ENCODE assay signal across 8 cellular contexts in the genomic region with DNA sequence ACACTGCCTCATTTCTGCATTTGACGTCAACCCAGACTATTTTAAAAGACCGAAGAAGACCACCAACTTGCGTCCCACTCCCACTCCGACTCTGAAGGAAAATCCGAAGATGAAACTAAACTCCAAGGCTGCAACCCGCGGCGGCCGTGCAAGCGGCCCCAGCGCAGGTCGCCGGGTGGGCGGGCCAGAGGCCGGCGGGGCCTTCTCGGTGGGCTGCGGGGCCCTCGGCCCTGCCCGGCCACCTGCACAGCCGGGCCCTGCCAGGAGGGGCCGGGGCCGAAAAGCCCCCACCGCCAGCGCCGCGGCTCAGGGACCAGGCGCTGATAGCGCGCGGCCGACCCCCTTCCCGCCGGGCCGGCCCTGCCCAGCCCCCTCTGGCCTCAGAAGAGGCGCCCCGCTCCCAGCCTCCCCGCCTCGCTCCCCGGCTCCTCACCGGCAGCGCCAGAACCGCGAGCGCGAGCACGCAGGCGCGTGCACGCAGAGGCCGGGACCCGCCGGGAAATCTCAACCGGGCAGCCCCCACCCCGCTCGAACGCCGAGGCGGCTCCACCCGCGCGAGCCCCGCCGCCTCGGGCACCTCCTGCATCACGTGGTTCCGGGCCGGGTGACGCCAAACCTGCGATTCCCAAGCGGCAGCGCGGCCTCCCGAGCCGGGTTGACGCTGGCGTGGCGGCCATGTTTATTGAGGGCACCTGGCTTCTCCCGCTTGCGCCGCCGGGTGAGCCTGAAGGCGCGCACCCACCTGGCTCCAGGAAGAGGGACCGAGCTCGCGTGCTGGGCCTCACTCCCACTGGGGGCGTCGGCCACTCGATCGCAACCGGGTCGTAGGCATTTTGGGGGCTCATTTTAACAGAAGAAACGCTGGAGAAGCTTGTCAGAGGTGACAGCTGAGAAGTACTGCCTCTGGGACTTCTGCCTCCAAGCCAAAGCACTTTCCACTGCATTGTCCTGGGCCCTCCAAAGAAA. TPM values are rescaled to one million over a fixed set of nuclear protein-coding genes. Genes with fewer than 3 reads are reported as not detected.
DNase-seq lines count a peak whose midpoint lies in the region; ATAC-seq and TF ChIP-seq lines count a peak whose summit lies in the region.

Gene C7orf25 (minus strand): TSS at position 589 of the 966 bp plus-strand sequence. CDS start 1,170 bp downstream, outside the sequence.

- H3K4me1 ChIP-seq in osteoblast (ENCODE audit: insufficient read depth, low read length) (peaks cover 38% of the 10 kb centered on the region), testis (peaks cover 27% of the 10 kb centered on the region)

- no peaks in the 10 kb centered on the region for H3K9me3 Mint-ChIP-seq in activated naive CD4-positive, alpha-beta T cell treated with anti-CD3 and anti-CD28 coated beads, Interleukin-2, amount 50 U/mL, for 72 hours

- intact Hi-C loops in testis (cut with DNase I; ENCODE audit: low total_unique reads), result no loop called here

- peak within 1 kb of the TSS; percentile 86 to 88 for H3K27ac Mint-ChIP-seq in activated naive CD4-positive, alpha-beta T cell treated with anti-CD3 and anti-CD28 coated beads, Interleukin-2, amount 50 U/mL, for 72 hours

- H3K36me3 ChIP-seq in SK-N-MC (ENCODE audit: insufficient read depth, low read length), result peaks cover 24% of the 10 kb centered on the region
- peaks cover 10% of the 10 kb centered on the region for H3K36me3 ChIP-seq in osteoblast (ENCODE audit: insufficient read depth, low read length)
- H3K36me3 ChIP-seq in testis (ENCODE audit: low read depth, missing control alignments), result no peaks in the 10 kb centered on the region

- no peaks in the 10 kb centered on the region for H3K27me3 ChIP-seq in osteoblast (ENCODE audit: insufficient read depth, low read length)
- no peaks in the 10 kb centered on the region for H3K27me3 ChIP-seq in testis

- TF ChIP-seq POLR2A in testis (IDR thresholded peaks at IDR 0.05), result no peak

- TF ChIP-seq CTCF in osteoblast (IDR thresholded peaks at IDR 0.05; ENCODE audit: extremely low read depth, low read depth, low read length), result no peak
- TF ChIP-seq CTCF in testis (IDR thresholded peaks at IDR 0.05), result no peak

- H3K27ac ChIP-seq in SK-N-MC, result peak within 1 kb of the TSS; percentile 42; the same call in 1 of the 2 replicates
- H3K27ac ChIP-seq in osteoblast (ENCODE audit: low read depth, low read length), result peak within 1 kb of the TSS; percentile 37
- peak within 1 kb of the TSS; percentile 71 to 87 for H3K27ac ChIP-seq in testis

- peak within 1 kb of the TSS; percentile 98 for H3K4me3 ChIP-seq in GM08714 (ENCODE audit: low read length)
- peak within 1 kb of the TSS; percentile 96 for H3K4me3 ChIP-seq in SK-N-MC
- H3K4me3 ChIP-seq in osteoblast (ENCODE audit: insufficient read depth, low read length), result peak within 1 kb of the TSS; percentile 78
- peak within 1 kb of the TSS; percentile 71 to 87 for H3K4me3 ChIP-seq in testis

- peak within 1 kb of the TSS; percentile 96 for H3K9ac ChIP-seq in SK-N-MC (ENCODE audit: insufficient read length)

- DNase-seq in NCI-H1048 (lab: John Stamatoyannopoulos, UW), result peak; percentile 86
- DNase-seq in SK-N-MC (ENCODE audit: low read depth, low spot score), result peak; percentile 39
- DNase-seq in activated naive CD4-positive, alpha-beta T cell treated with anti-CD3 and anti-CD28 coated beads, Interleukin-2, amount 50 U/mL, for 72 hours (ENCODE audit: low spot score in 2 of 2), result peak; percentile 94 to 97
- peak; percentile 93 for DNase-seq in glomerular visceral epithelial cell (ENCODE audit: extremely low spot score)
- DNase-seq in osteoblast (ENCODE audit: insufficient read length, low spot score, missing footprints), result peak; percentile 98
- peak; percentile 98 for DNase-seq in testis

- H3K79me2 ChIP-seq in osteoblast (ENCODE audit: insufficient read depth, low read length), result peaks cover 22% of the 10 kb centered on the region

- H3K4me2 ChIP-seq in osteoblast (ENCODE audit: insufficient read depth, low read length), result peak within 1 kb of the TSS; percentile 91

- ATAC-seq in HG02588 (IDR thresholded peaks at IDR 0.05; ENCODE audit: unreplicated experiment), result peak; percentile 93
- ATAC-seq in activated naive CD4-positive, alpha-beta T cell treated with anti-CD3 and anti-CD28 coated beads, Interleukin-2, amount 50 U/mL, for 72 hours, result peak; percentile 95 to 97

- H3K9me3 ChIP-seq in SK-N-MC (ENCODE audit: low read depth, low read length), result no peaks in the 10 kb centered on the region
- no peaks in the 10 kb centered on the region for H3K9me3 ChIP-seq in osteoblast (ENCODE audit: low read depth, low read length)
- H3K9me3 ChIP-seq in testis, result no peaks in the 10 kb centered on the region

- peaks cover 11% of the 10 kb centered on the region for H4K20me1 ChIP-seq in osteoblast (ENCODE audit: insufficient read depth, low read length)

- 0% methylated on average over 8 to 45 of the region's 94 CpGs for WGBS in testis, 2 donors

- peak within 1 kb of the TSS; percentile 87 for H2AFZ ChIP-seq in osteoblast (ENCODE audit: low read length)

- peaks cover 16 to 49% of the 10 kb centered on the region in 2 donors for H3K36me3 Mint-ChIP-seq in activated naive CD4-positive, alpha-beta T cell treated with anti-CD3 and anti-CD28 coated beads, Interleukin-2, amount 50 U/mL, for 72 hours

RNA-seq across cellular contexts. Expression of gene C7orf25, which starts in this region (rescaled TPM):
- total RNA-seq in activated naive CD4-positive, alpha-beta T cell treated with anti-CD3 and anti-CD28 coated beads, Interleukin-2, amount 50 U/mL, for 72 hours, result 1 to 10 TPM; 1.7 to 3.9 TPM
- total RNA-seq in osteoblast, result 8.0 and 8.7 TPM in 2 replicates
- 10 to 100 TPM; 21.2 to 23.5 TPM for total RNA-seq in testis
- polyA plus RNA-seq in testis (ENCODE audit: insufficient read depth, low read depth, low replicate concordance), result 4.7 TPM

Comparison
In these comparisons a context has a peak if more than half of its experiments do, and no peak if none do; other contexts are left out.
1. Peak in every context shown above with its lines: DNase-seq, ATAC-seq, H3K4me3 ChIP-seq and H3K27ac ChIP-seq.
2. DNase-seq: peak in every context shown above with its lines; median percentile 98 in osteoblast; 98 in testis; 96 in activated naive CD4-positive, alpha-beta T cell treated with anti-CD3 and anti-CD28 coated beads, Interleukin-2, amount 50 U/mL, for 72 hours; 93 in glomerular visceral epithelial cell; 86 in NCI-H1048; 39 in SK-N-MC.